ENCODE assay signal across 9 cellular contexts in genomic region chr19:29622191-29623070, GRCh38. TPM values are rescaled to one million over a fixed set of nuclear protein-coding genes. Genes with fewer than 3 reads are reported as not detected.
DNase-seq lines count a peak whose midpoint lies in the region; FAIRE-seq and TF ChIP-seq lines count a peak whose summit lies in the region.
"Had no signal": no experiment of that assay in that cellular context is flagged by ENCODE, and none has a peak within 500 bp of the region (broad histone marks: within the 10 kb centered on the region; RNA-seq: fewer than 3 reads in every experiment).

No MANE protein-coding gene starts in this region.

- H2AFZ ChIP-seq in trophoblast cell (ENCODE audit: insufficient read depth, low read length, poor library complexity), result no peak overlapping the region

- H3K9me3 Mint-ChIP-seq in activated naive CD4-positive, alpha-beta T cell treated with anti-CD3 and anti-CD28 coated beads for 36 hours, result no peaks in the 10 kb centered on the region
- H3K9me3 Mint-ChIP-seq in MCF 10A (ENCODE audit: unreplicated experiment), result no peaks in the 10 kb centered on the region
- H3K9me3 Mint-ChIP-seq: IgD-negative memory B cell had no signal

- CTCF ChIA-PET in activated naive CD4-positive, alpha-beta T cell treated with anti-CD3 and anti-CD28 coated beads for 36 hours (lab: Charles Lee), result interaction anchor here (0.7 to 6.5 kb wide), 10 partner anchors 11 to 137 kb away, joined by 3 to 55 read pairs (median 4); no protein-coding TSS in a partner anchor
- CTCF ChIA-PET in MCF 10A (lab: Yijun Ruan, JAX), result interaction anchor here (0.6 to 12.1 kb wide), 3 partner anchors 13 to 94 kb away, joined by 3 to 104 read pairs (median 7); partner anchors contain the start of gene POP4

- no peak overlapping the region for H3K4me3 ChIP-seq in trophoblast cell (ENCODE audit: low read depth, low read length)
- H3K4me3 ChIP-seq in testis, result no peak overlapping the region

- no peak overlapping the region for H4K8ac ChIP-seq in trophoblast cell (ENCODE audit: low read depth, low read length)

- no peak for TF ChIP-seq POLR2A in testis (IDR thresholded peaks at IDR 0.05)

- H2AK5ac ChIP-seq in trophoblast cell (ENCODE audit: low read length), result no peak overlapping the region

- H4K12ac ChIP-seq in trophoblast cell (ENCODE audit: low read depth, low read length), result no peak overlapping the region

- no peaks in the 10 kb centered on the region for H3K27me3 Mint-ChIP-seq in activated naive CD4-positive, alpha-beta T cell treated with anti-CD3 and anti-CD28 coated beads for 36 hours (ENCODE audit: low read depth)
- peaks cover 21% of the 10 kb centered on the region for H3K27me3 Mint-ChIP-seq in MCF 10A (ENCODE audit: insufficient read depth, unreplicated experiment)

- peaks cover 0 to 3% of the 10 kb centered on the region in 2 experiments for H3K4me1 ChIP-seq in trophoblast cell (ENCODE audit: control insufficient read depth in 1 of 2, insufficient read depth in 2 of 2, low read length in 2 of 2)
- no peaks in the 10 kb centered on the region for H3K4me1 ChIP-seq in testis

- H3K27me3 ChIP-seq in trophoblast cell (ENCODE audit: insufficient read depth, low read length) (no peaks in the 10 kb centered on the region), testis (no peaks in the 10 kb centered on the region)

- no peaks in the 10 kb centered on the region for H3K79me1 ChIP-seq in trophoblast cell (ENCODE audit: low read length)

- H2BK5ac ChIP-seq in trophoblast cell (ENCODE audit: low read depth, low read length, poor library complexity), result no peak overlapping the region

- no peak overlapping the region for H3K18ac ChIP-seq in trophoblast cell (ENCODE audit: low read length)

- no peak overlapping the region for H3K27ac Mint-ChIP-seq in activated naive CD4-positive, alpha-beta T cell treated with anti-CD3 and anti-CD28 coated beads for 36 hours
- no peak overlapping the region for H3K27ac Mint-ChIP-seq in MCF 10A (ENCODE audit: low read depth, unreplicated experiment)

- no peak overlapping the region for H2BK120ac ChIP-seq in trophoblast cell (ENCODE audit: insufficient read depth, low read length, poor library complexity)

- no peaks in the 10 kb centered on the region for H3K79me2 ChIP-seq in trophoblast cell (ENCODE audit: control insufficient read depth, insufficient read depth, low read length, poor library complexity)

- TF ChIP-seq CTCF in MCF 10A (IDR thresholded peaks at IDR 0.05; ENCODE audit: unreplicated experiment) (no peak), testis (IDR thresholded peaks at IDR 0.05) (no peak)

- no peak for DNase-seq in GM18507 (ENCODE audit: extremely low spot score, insufficient read length, low read depth)
- peak; percentile 23 for DNase-seq in activated naive CD4-positive, alpha-beta T cell treated with anti-CD3 and anti-CD28 coated beads for 36 hours
- peak; percentile 71 to 77 for DNase-seq in trophoblast cell
- no peak for DNase-seq in MCF 10A (ENCODE audit: unreplicated experiment)
- DNase-seq in NCI-H2171 (lab: John Stamatoyannopoulos, UW), result no peak
- no peak for DNase-seq in testis
- DNase-seq in HCEC 1CT, result no peak

- H2BK12ac ChIP-seq in trophoblast cell (ENCODE audit: low read length), result no peak overlapping the region

- H3K23ac ChIP-seq in trophoblast cell (ENCODE audit: low read length), result no peak overlapping the region

- H4K91ac ChIP-seq in trophoblast cell (ENCODE audit: low read depth, low read length), result no peak overlapping the region

- POLR2A ChIA-PET in MCF 10A (lab: Yijun Ruan, JAX), result interaction anchor here (0.6 to 0.7 kb wide), 2 partner anchors 93 to 149 kb away, joined by 3 read pairs; partner anchors contain the start of gene C19orf12

- H3K36me3 ChIP-seq in trophoblast cell (ENCODE audit: control insufficient read depth in 1 of 2, insufficient read depth in 2 of 2, low read length in 2 of 2) (no peaks in the 10 kb centered on the region), testis (ENCODE audit: low read depth, missing control alignments) (no peaks in the 10 kb centered on the region)

- H3K9me3 ChIP-seq in trophoblast cell (ENCODE audit: insufficient read depth, low read depth, low read length) (no peaks in the 10 kb centered on the region), testis (no peaks in the 10 kb centered on the region)

- H3K14ac ChIP-seq in trophoblast cell (ENCODE audit: low read length), result no peak overlapping the region

- TF ChIP-seq RAD21 in Ishikawa (IDR thresholded peaks at IDR 0.05; ENCODE audit: low read depth), result no peak

- no peak overlapping the region for H3K4me2 ChIP-seq in trophoblast cell (ENCODE audit: low read length)

- H3K36me3 Mint-ChIP-seq in activated naive CD4-positive, alpha-beta T cell treated with anti-CD3 and anti-CD28 coated beads for 36 hours (ENCODE audit: low read depth), result no peaks in the 10 kb centered on the region
- H3K36me3 Mint-ChIP-seq in MCF 10A (ENCODE audit: insufficient read depth, unreplicated experiment), result no peaks in the 10 kb centered on the region
- H3K36me3 Mint-ChIP-seq: IgD-negative memory B cell had no signal

- intact Hi-C loops in activated naive CD4-positive, alpha-beta T cell treated with anti-CD3 and anti-CD28 coated beads for 36 hours (cut with micrococcal nuclease), result loop anchor here (2.0 kb wide), 1 partner anchor 48 kb away; no protein-coding TSS in a partner anchor
- intact Hi-C loops in MCF 10A (cut with micrococcal nuclease) (no loop called here), testis (cut with DNase I; ENCODE audit: low total_unique reads) (no loop called here)

- H3K27ac ChIP-seq in trophoblast cell (ENCODE audit: low read depth, low read length) (no peak overlapping the region), testis (no peak overlapping the region)

- H3K4me1 Mint-ChIP-seq in activated naive CD4-positive, alpha-beta T cell treated with anti-CD3 and anti-CD28 coated beads for 36 hours (ENCODE audit: low read depth), result peaks cover 33% of the 10 kb centered on the region
- no peaks in the 10 kb centered on the region for H3K4me1 Mint-ChIP-seq in MCF 10A (ENCODE audit: insufficient read depth, unreplicated experiment)
- H3K4me1 Mint-ChIP-seq: IgD-negative memory B cell had no signal

- H3K9ac ChIP-seq in trophoblast cell (ENCODE audit: low read length), result no peak overlapping the region

- H3K4me3 Mint-ChIP-seq in activated naive CD4-positive, alpha-beta T cell treated with anti-CD3 and anti-CD28 coated beads for 36 hours, result no peak overlapping the region
- H3K4me3 Mint-ChIP-seq in MCF 10A (ENCODE audit: unreplicated experiment), result no peak overlapping the region

- FAIRE-seq in GM18507 (lab: Jason Lieb, UNC), result peak; percentile 67

- no peak overlapping the region for H3K4ac ChIP-seq in trophoblast cell (ENCODE audit: low read depth, low read length)

- no peak for TF ChIP-seq EP300 in Ishikawa (IDR thresholded peaks at IDR 0.05; ENCODE audit: borderline replicate concordance)

- no TSS peak for BruUV-seq in MCF 10A (replicated peaks; lab: Mats Ljungman, UMichigan)

- no CpG with 5 or more reads among the region's 22 CpGs for WGBS in trophoblast cell (ENCODE audit: extremely low coverage, insufficient coverage, insufficient read length)
- 76 to 86% methylated on average over 11 to 22 of the region's 22 CpGs for WGBS in testis, 2 donors

TF ChIP-seq in Ishikawa, 13 proteins besides CTCF, POLR2A, EP300 and RAD21:
- TF ChIP-seq MAX (IDR thresholded peaks at IDR 0.05) (no peak), REST (IDR thresholded peaks at IDR 0.05; ENCODE audit: low read depth) (peak; percentile 53), CEBPB (IDR thresholded peaks at IDR 0.05) (no peak), YY1 (IDR thresholded peaks at IDR 0.05; ENCODE audit: low read depth) (no peak), TEAD4 (IDR thresholded peaks at IDR 0.05) (no peak), TCF12 (IDR thresholded peaks at IDR 0.05; ENCODE audit: low read depth) (no peak), CREB1 (IDR thresholded peaks at IDR 0.05; ENCODE audit: low read depth) (no peak)

RNA-seq across cellular contexts. Expression of gene POP4, which starts 16.3 kb away (rescaled TPM):
- 10 to 100 TPM; 79.5 to 83.3 TPM for total RNA-seq in activated naive CD4-positive, alpha-beta T cell treated with anti-CD3 and anti-CD28 coated beads for 36 hours
- 76.3 and 81.4 TPM in 2 replicates for polyA plus RNA-seq in trophoblast cell (2013)
- total RNA-seq in MCF 10A (2022) (60.3 and 82.5 TPM in 2 replicates), testis (10 to 100 TPM; 79.8 to 82.4 TPM)
- polyA plus RNA-seq in testis (ENCODE audit: insufficient read depth, low read depth, low replicate concordance), result 127 TPM

RNA-seq across cellular contexts. Expression of gene PLEKHF1, which starts 42.8 kb away (rescaled TPM):
- 10 to 100 TPM; 20.7 to 21.0 TPM for total RNA-seq in activated naive CD4-positive, alpha-beta T cell treated with anti-CD3 and anti-CD28 coated beads for 36 hours
- polyA plus RNA-seq in trophoblast cell (2013), result 37.2 and 41.2 TPM in 2 replicates
- 2.9 and 9.6 TPM in 2 replicates for total RNA-seq in MCF 10A (2022)
- 10 to 100 TPM; 13.5 to 26.2 TPM for total RNA-seq in testis
- polyA plus RNA-seq in testis (ENCODE audit: insufficient read depth, low read depth, low replicate concordance), result 6.3 TPM

Comparison
In these comparisons a context has a peak if more than half of its experiments do, and no peak if none do; other contexts are left out.
1. DNase-seq: peak in activated naive CD4-positive, alpha-beta T cell treated with anti-CD3 and anti-CD28 coated beads for 36 hours (single experiment) and trophoblast cell (2 of 2); none in GM18507 (single experiment), MCF 10A (single experiment), NCI-H2171 (single experiment), testis (single experiment) and HCEC 1CT (single experiment).